In genomic region chr9:136773386-136774044, GRCh38 we compare ENCODE assay signal across 8 cellular contexts. TPM values are rescaled to one million over a fixed set of nuclear protein-coding genes. Genes with fewer than 3 reads are reported as not detected.
A peak's percentile ranks its signal among the peaks of the same experiment; 100 is the strongest.
DNase-seq lines count a peak whose midpoint lies in the region; ATAC-seq and TF ChIP-seq lines count a peak whose summit lies in the region.

No MANE protein-coding gene starts in this region.

- WGBS in heart right ventricle, 2 donors: 78 to 80% methylated on average over 7 of the region's 7 CpGs

- ATAC-seq in heart right ventricle (peak in 6 of 8 donors; percentile 32 to 59 (median 48)), HG03196 (IDR thresholded peaks at IDR 0.05; ENCODE audit: unreplicated experiment) (no peak), HG03354 (IDR thresholded peaks at IDR 0.05; ENCODE audit: poor library complexity, severe bottlenecking, unreplicated experiment) (no peak)

- intact Hi-C loops in heart right ventricle (cut with DNase I): no loop called here

- H3K4me3 ChIP-seq in GM06990 (replicated peaks; ENCODE audit: low read depth, low read length) (no peak overlapping the region), SJCRH30 (no peak overlapping the region), heart right ventricle (no peak overlapping the region)

- no peaks in the 10 kb centered on the region for H3K36me3 ChIP-seq in GM06990 (ENCODE audit: control insufficient read depth, insufficient read depth, low read length)
- H3K36me3 ChIP-seq in SJCRH30: no peaks in the 10 kb centered on the region
- no peaks in the 10 kb centered on the region for H3K36me3 ChIP-seq in heart right ventricle

- no peak for TF ChIP-seq CTCF in GM06990 (IDR thresholded peaks at IDR 0.05; ENCODE audit: insufficient read depth, low read length, poor library complexity, severe bottlenecking)
- TF ChIP-seq CTCF in heart right ventricle (IDR thresholded peaks at IDR 0.05): no peak

- H3K4me1 ChIP-seq in SJCRH30: no peaks in the 10 kb centered on the region
- H3K4me1 ChIP-seq in heart right ventricle: no peaks in the 10 kb centered on the region

- H3K27ac ChIP-seq in SJCRH30 (no peak overlapping the region), heart right ventricle (no peak overlapping the region)

- H3K27me3 ChIP-seq in GM06990 (replicated peaks; ENCODE audit: control insufficient read depth, insufficient read depth, low read length) (no peaks in the 10 kb centered on the region), SJCRH30 (peaks cover 8% of the 10 kb centered on the region), heart right ventricle (no peaks in the 10 kb centered on the region)

- H3K9me3 ChIP-seq in SJCRH30 (replicated peaks) (peaks cover 12% of the 10 kb centered on the region; the same call in 1 of the 2 replicates), heart right ventricle (peaks cover 0 to 12% (median 0%) of the 10 kb centered on the region in 11 donors)

- peak; percentile 1 to 5 for DNase-seq in AML-193 (lab: John Stamatoyannopoulos, UW)
- peak; percentile 59 for DNase-seq in GM06990 (ENCODE audit: extremely low read depth, insufficient read length)
- peak; percentile 69 to 71 for DNase-seq in SJCRH30
- DNase-seq in heart right ventricle: no peak
- no peak for DNase-seq in T1000 (lab: John Stamatoyannopoulos, UW)
- no peak for DNase-seq in effector CD4-positive, alpha-beta T cell

RNA-seq across cellular contexts. Expression of gene LCN15, which starts 9.2 kb away (rescaled TPM):
- not detected in 2 replicates for total RNA-seq in SJCRH30 (2014; rRNA removed; shearing (Covaris generic))
- 10 to 100 TPM in 1 of 10 donors, 1 to 10 TPM in 1, under 1 TPM in 1, not detected in 7; 0.85 to 20.1 (median 1.3) TPM for total RNA-seq in heart right ventricle
- polyA plus RNA-seq in heart right ventricle: 1 to 10 TPM; 1.0 to 6.1 TPM

RNA-seq across cellular contexts. Expression of gene LCN8, which starts 15.5 kb away (rescaled TPM):
- total RNA-seq in SJCRH30 (2014; rRNA removed; shearing (Covaris generic)): not detected in 2 replicates
- not detected for total RNA-seq in heart right ventricle
- not detected for polyA plus RNA-seq in heart right ventricle

RNA-seq across cellular contexts. Expression of gene TMEM141, which starts 17.6 kb away (rescaled TPM):
- 17.3 and 26.2 TPM in 2 replicates for total RNA-seq in SJCRH30 (2014; rRNA removed; shearing (Covaris generic))
- 10 to 100 TPM; 48.1 to 83.4 (median 61.8) TPM for total RNA-seq in heart right ventricle
- polyA plus RNA-seq in heart right ventricle: 100 to 1,000 TPM in 1 of 2 donors, 10 to 100 TPM in 1; 95.6 to 107 TPM

RNA-seq across cellular contexts. Expression of gene CCDC183, which starts 22.6 kb away (rescaled TPM):
- total RNA-seq in SJCRH30 (2014; rRNA removed; shearing (Covaris generic)): 0.14 TPM in 1 of 2 replicates, not detected in the other
- 1 to 10 TPM in 6 of 10 donors, under 1 TPM in 4; 0.56 to 2.4 (median 1.1) TPM for total RNA-seq in heart right ventricle
- polyA plus RNA-seq in heart right ventricle: 1 to 10 TPM in 1 of 2 donors, under 1 TPM in 1; 0.49 to 9.2 TPM

RNA-seq across cellular contexts. Expression of gene LCN6, which starts 25.2 kb away (rescaled TPM):
- total RNA-seq in SJCRH30 (2014; rRNA removed; shearing (Covaris generic)): not detected in 2 replicates
- total RNA-seq in heart right ventricle: 10 to 100 TPM in 3 of 10 donors, 1 to 10 TPM in 7; 1.5 to 76.8 (median 3.5) TPM
- 100 to 1,000 TPM in 1 of 2 donors, 10 to 100 TPM in 1; 95.6 to 261 TPM for polyA plus RNA-seq in heart right ventricle

Comparison
In these comparisons a context has a peak if more than half of its experiments do, and no peak if none do; other contexts are left out.
1. DNase-seq: peak in AML-193 (2 of 2), GM06990 (single experiment) and SJCRH30 (2 of 2); none in heart right ventricle (0 of 2), T1000 (single experiment) and effector CD4-positive, alpha-beta T cell (single experiment).
2. ATAC-seq: peak in heart right ventricle (6 of 8); none in HG03196 (single experiment) and HG03354 (single experiment).